Comparison of ENCODE assay signal across 18 cellular contexts in genomic region chr21:45030637-45031218, GRCh38. TPM values are rescaled to one million over a fixed set of nuclear protein-coding genes. Genes with fewer than 3 reads are reported as not detected.
DNase-seq lines count a peak whose midpoint lies in the region; ATAC-seq and TF ChIP-seq lines count a peak whose summit lies in the region.
"Had no signal": no experiment of that assay in that cellular context is flagged by ENCODE, and none has a peak within 500 bp of the region (broad histone marks: within the 10 kb centered on the region; RNA-seq: fewer than 3 reads in every experiment).

No MANE protein-coding gene starts in this region.

- H3K4me2 ChIP-seq in Loucy (ENCODE audit: low read depth, low read length, poor library complexity, severe bottlenecking) (peak overlapping the region; percentile 47), neural progenitor cell (peak overlapping the region; percentile 68)

- DNase-seq in AG20443 (ENCODE audit: low spot score) (peak; percentile 69), fibroblast of gingiva (ENCODE audit: low read depth) (peak; percentile 86), neural progenitor cell (ENCODE audit: low spot score) (peak; percentile 40)
- no peak for DNase-seq in CD4-positive, alpha-beta T cell
- no peak for DNase-seq in activated naive CD8-positive, alpha-beta T cell treated with anti-CD3 and anti-CD28 coated beads for 36 hours
- no peak for DNase-seq in stimulated activated CD4-positive, alpha-beta T cell treated with anti-CD3 and anti-CD28 coated beads, Interleukin-1b, Interleukin-23, amount 100 ng/mL, for 48 hours
- DNase-seq: activated T-cell treated with anti-CD3 and anti-CD28 coated beads, Interleukin-2, amount 50 U/mL, for 24 hours; effector memory CD8-positive, alpha-beta T cell; GOT3; MV-4-11; NCI-H2227 treated with DMSO at 0.1 percent for 48 hours had no signal

- H4K20me1 ChIP-seq in Loucy (ENCODE audit: insufficient read depth, low read length, poor library complexity, severe bottlenecking): no peaks in the 10 kb centered on the region
- H4K20me1 ChIP-seq in neural progenitor cell (ENCODE audit: low read depth): peaks cover 19% of the 10 kb centered on the region

- CTCF ChIA-PET in CD4-positive, alpha-beta T cell (lab: Charles Lee): no interaction called here

- peak overlapping the region; percentile 37 for H3K9ac ChIP-seq in Loucy (ENCODE audit: low read depth, low read length, poor library complexity, severe bottlenecking)
- no peak overlapping the region for H3K9ac ChIP-seq in neural progenitor cell

- H3K4me3 ChIP-seq in Loucy (ENCODE audit: low read length, poor library complexity, severe bottlenecking) (peak overlapping the region; percentile 22), neural progenitor cell (peak overlapping the region; percentile 23)
- H3K4me3 ChIP-seq: heart right ventricle, lung, ovary had no signal

- peaks cover 31% of the 10 kb centered on the region for H3K27me3 Mint-ChIP-seq in neural progenitor cell (ENCODE audit: insufficient read depth, low read depth)
- peaks cover 14% of the 10 kb centered on the region for H3K27me3 Mint-ChIP-seq in CD4-positive, alpha-beta T cell
- peaks cover 8% of the 10 kb centered on the region for H3K27me3 Mint-ChIP-seq in activated naive CD8-positive, alpha-beta T cell treated with anti-CD3 and anti-CD28 coated beads for 36 hours

- ATAC-seq in CD4-positive, alpha-beta T cell (ENCODE audit: poor library complexity): no peak
- no peak for ATAC-seq in GM21576 (IDR thresholded peaks at IDR 0.05; ENCODE audit: unreplicated experiment)
- ATAC-seq: effector memory CD8-positive, alpha-beta T cell; T-cell had no signal

- POLR2A ChIA-PET in CD4-positive, alpha-beta T cell (lab: Charles Lee): no interaction called here

- H3K27ac Mint-ChIP-seq in neural progenitor cell: no peak overlapping the region
- no peak overlapping the region for H3K27ac Mint-ChIP-seq in CD4-positive, alpha-beta T cell
- H3K27ac Mint-ChIP-seq in activated naive CD8-positive, alpha-beta T cell treated with anti-CD3 and anti-CD28 coated beads for 36 hours: no peak overlapping the region
- H3K27ac Mint-ChIP-seq: activated T-cell treated with anti-CD3 and anti-CD28 coated beads, Interleukin-2, amount 50 U/mL, for 24 hours; B cell; effector memory CD8-positive, alpha-beta T cell; T-cell had no signal

- no peaks in the 10 kb centered on the region for H3K9me2 ChIP-seq in Loucy (replicated peaks; ENCODE audit: low read depth, low read length)

- peaks cover 6% of the 10 kb centered on the region for H3K9me3 Mint-ChIP-seq in neural progenitor cell
- no peaks in the 10 kb centered on the region for H3K9me3 Mint-ChIP-seq in CD4-positive, alpha-beta T cell
- peaks cover 3% of the 10 kb centered on the region for H3K9me3 Mint-ChIP-seq in activated naive CD8-positive, alpha-beta T cell treated with anti-CD3 and anti-CD28 coated beads for 36 hours
- H3K9me3 Mint-ChIP-seq: activated T-cell treated with anti-CD3 and anti-CD28 coated beads, Interleukin-2, amount 50 U/mL, for 24 hours; effector memory CD8-positive, alpha-beta T cell had no signal

- H3F3A ChIP-seq in Loucy (ENCODE audit: low read depth): no peaks in the 10 kb centered on the region
- H3F3A ChIP-seq in neural progenitor cell (ENCODE audit: low read depth): peaks cover 32% of the 10 kb centered on the region

- no peaks in the 10 kb centered on the region for H3K9me3 ChIP-seq in Loucy (ENCODE audit: insufficient read depth, low read depth, low read length)
- H3K9me3 ChIP-seq in neural progenitor cell (ENCODE audit: low read depth): no peaks in the 10 kb centered on the region
- no peaks in the 10 kb centered on the region for H3K9me3 ChIP-seq in CD4-positive, alpha-beta T cell (ENCODE audit: control insufficient read depth, low read length)
- H3K9me3 ChIP-seq: ovary had no signal

- no peak overlapping the region for H3K27ac ChIP-seq in neural progenitor cell
- H3K27ac ChIP-seq in CD4-positive, alpha-beta T cell (ENCODE audit: low read depth, low read length): no peak overlapping the region
- H3K27ac ChIP-seq: ovary had no signal

- H3K4me1 ChIP-seq in Loucy (ENCODE audit: insufficient read depth, low read length, poor library complexity, severe bottlenecking) (peaks cover 23% of the 10 kb centered on the region), neural progenitor cell (peaks cover 39% of the 10 kb centered on the region)

- peak overlapping the region; percentile 67 for H3K4me3 Mint-ChIP-seq in neural progenitor cell
- no peak overlapping the region for H3K4me3 Mint-ChIP-seq in CD4-positive, alpha-beta T cell
- no peak overlapping the region for H3K4me3 Mint-ChIP-seq in activated naive CD8-positive, alpha-beta T cell treated with anti-CD3 and anti-CD28 coated beads for 36 hours
- H3K4me3 Mint-ChIP-seq: activated T-cell treated with anti-CD3 and anti-CD28 coated beads, Interleukin-2, amount 50 U/mL, for 24 hours; B cell; effector memory CD8-positive, alpha-beta T cell; T-cell had no signal

- H3K79me2 ChIP-seq in Loucy (ENCODE audit: insufficient read depth, low read length): no peaks in the 10 kb centered on the region
- H3K79me2 ChIP-seq in neural progenitor cell (ENCODE audit: low read depth): no peaks in the 10 kb centered on the region

- no peaks in the 10 kb centered on the region for H3K36me3 Mint-ChIP-seq in neural progenitor cell
- no peaks in the 10 kb centered on the region for H3K36me3 Mint-ChIP-seq in CD4-positive, alpha-beta T cell (ENCODE audit: low read depth)
- H3K36me3 Mint-ChIP-seq in activated naive CD8-positive, alpha-beta T cell treated with anti-CD3 and anti-CD28 coated beads for 36 hours: no peaks in the 10 kb centered on the region
- H3K36me3 Mint-ChIP-seq: T-cell had no signal

- H3K27me3 ChIP-seq in Loucy (ENCODE audit: insufficient read depth, low read length, poor library complexity, severe bottlenecking): no peaks in the 10 kb centered on the region
- H3K27me3 ChIP-seq in neural progenitor cell: no peaks in the 10 kb centered on the region
- no peaks in the 10 kb centered on the region for H3K27me3 ChIP-seq in CD4-positive, alpha-beta T cell (ENCODE audit: control insufficient read depth, insufficient read depth, low read length)
- H3K27me3 ChIP-seq: heart right ventricle, ovary had no signal

- intact Hi-C loops in CD4-positive, alpha-beta T cell (cut with DNase I, micrococcal nuclease): no loop called here

- TF ChIP-seq CTCF in Loucy (conservative IDR thresholded peaks at IDR 0.05; ENCODE audit: low read length): no peak
- no peak for TF ChIP-seq CTCF in neural progenitor cell (IDR thresholded peaks at IDR 0.05)
- no peak for TF ChIP-seq CTCF in CD4-positive, alpha-beta T cell (IDR thresholded peaks at IDR 0.05)

- no peaks in the 10 kb centered on the region for H3K36me3 ChIP-seq in Loucy (ENCODE audit: insufficient read depth, low read length)
- H3K36me3 ChIP-seq in neural progenitor cell: no peaks in the 10 kb centered on the region
- H3K36me3 ChIP-seq: heart right ventricle, ovary had no signal

- H3K4me1 Mint-ChIP-seq in neural progenitor cell: peaks cover 47% of the 10 kb centered on the region
- no peaks in the 10 kb centered on the region for H3K4me1 Mint-ChIP-seq in CD4-positive, alpha-beta T cell (ENCODE audit: low read depth)
- no peaks in the 10 kb centered on the region for H3K4me1 Mint-ChIP-seq in activated naive CD8-positive, alpha-beta T cell treated with anti-CD3 and anti-CD28 coated beads for 36 hours

- no peak overlapping the region for H2AFZ ChIP-seq in Loucy (ENCODE audit: low read length)
- H2AFZ ChIP-seq in neural progenitor cell (replicated peaks): no peak overlapping the region

RNA-seq across cellular contexts. Expression of gene ADARB1, which starts 43.7 kb away (rescaled TPM):
- 5.1 and 8.4 TPM in 2 replicates for total RNA-seq in neural progenitor cell (ENCODE audit: low replicate concordance)
- total RNA-seq in CD4-positive, alpha-beta T cell: 10 to 100 TPM; 27.5 to 28.6 TPM
- total RNA-seq in activated naive CD8-positive, alpha-beta T cell treated with anti-CD3 and anti-CD28 coated beads for 36 hours: 10 to 100 TPM; 39.6 to 41.9 TPM

Comparison
In these comparisons a context has a peak if more than half of its experiments do, and no peak if none do; other contexts are left out.
1. DNase-seq: peak in AG20443 (single experiment), fibroblast of gingiva (single experiment) and neural progenitor cell (single experiment); none in CD4-positive, alpha-beta T cell (0 of 10), activated naive CD8-positive, alpha-beta T cell treated with anti-CD3 and anti-CD28 coated beads for 36 hours (single experiment) and stimulated activated CD4-positive, alpha-beta T cell treated with anti-CD3 and anti-CD28 coated beads, Interleukin-1b, Interleukin-23, amount 100 ng/mL, for 48 hours (single experiment).